1 cellular context compared by ENCODE assay signal in the genomic region with DNA sequence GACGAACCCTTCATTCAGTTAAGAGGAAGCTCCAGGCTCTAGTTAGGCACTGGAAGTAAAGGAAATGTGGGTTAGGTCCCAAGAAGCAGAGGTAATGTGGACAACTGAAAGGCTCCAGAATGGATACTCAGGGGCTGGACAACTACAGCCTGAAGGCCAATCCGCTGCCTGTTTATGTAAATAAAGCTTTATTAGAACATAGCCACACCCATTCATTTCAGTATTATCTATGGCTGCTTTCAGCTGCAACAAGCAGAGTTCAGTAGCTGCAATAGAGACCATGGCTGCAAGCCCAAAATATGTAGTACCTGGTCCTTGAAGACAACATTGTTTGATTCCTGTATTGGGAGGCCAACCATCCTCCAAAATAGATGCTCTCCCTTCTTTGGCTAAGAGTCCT.
TF ChIP-seq lines count a peak whose summit lies in the region.

No MANE protein-coding gene starts in this region.

TF ChIP-seq in IMR-90, 13 proteins besides CTCF, POLR2A, EP300 and RAD21:
- TF ChIP-seq RCOR1 (IDR thresholded peaks at IDR 0.05; ENCODE audit: insufficient replicate concordance, low read length) = no peak
- TF ChIP-seq FOS (IDR thresholded peaks at IDR 0.05; ENCODE audit: low read depth, low read length) = no peak
- TF ChIP-seq NFE2L2 (IDR thresholded peaks at IDR 0.05; ENCODE audit: low read depth, low read length) = no peak
- TF ChIP-seq RFX5 (IDR thresholded peaks at IDR 0.05; ENCODE audit: low read depth, low read length) = no peak
- TF ChIP-seq MXI1 (IDR thresholded peaks at IDR 0.05; ENCODE audit: borderline replicate concordance, low read depth, low read length) = no peak
- TF ChIP-seq CHD1 (IDR thresholded peaks at IDR 0.05; ENCODE audit: low read depth, low read length) = no peak
- no peak for TF ChIP-seq MAFK (IDR thresholded peaks at IDR 0.05; ENCODE audit: low read depth, low read length)
- TF ChIP-seq, protein P1, sequence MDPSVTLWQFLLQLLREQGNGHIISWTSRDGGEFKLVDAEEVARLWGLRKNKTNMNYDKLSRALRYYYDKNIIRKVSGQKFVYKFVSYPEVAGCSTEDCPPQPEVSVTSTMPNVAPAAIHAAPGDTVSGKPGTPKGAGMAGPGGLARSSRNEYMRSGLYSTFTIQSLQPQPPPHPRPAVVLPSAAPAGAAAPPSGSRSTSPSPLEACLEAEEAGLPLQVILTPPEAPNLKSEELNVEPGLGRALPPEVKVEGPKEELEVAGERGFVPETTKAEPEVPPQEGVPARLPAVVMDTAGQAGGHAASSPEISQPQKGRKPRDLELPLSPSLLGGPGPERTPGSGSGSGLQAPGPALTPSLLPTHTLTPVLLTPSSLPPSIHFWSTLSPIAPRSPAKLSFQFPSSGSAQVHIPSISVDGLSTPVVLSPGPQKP (IDR thresholded peaks at IDR 0.05; ENCODE audit: borderline replicate concordance, low read depth, low read length) = no peak
- no peak for TF ChIP-seq SMC3 (IDR thresholded peaks at IDR 0.05; ENCODE audit: low read depth, low read length)
- TF ChIP-seq, protein P2, sequence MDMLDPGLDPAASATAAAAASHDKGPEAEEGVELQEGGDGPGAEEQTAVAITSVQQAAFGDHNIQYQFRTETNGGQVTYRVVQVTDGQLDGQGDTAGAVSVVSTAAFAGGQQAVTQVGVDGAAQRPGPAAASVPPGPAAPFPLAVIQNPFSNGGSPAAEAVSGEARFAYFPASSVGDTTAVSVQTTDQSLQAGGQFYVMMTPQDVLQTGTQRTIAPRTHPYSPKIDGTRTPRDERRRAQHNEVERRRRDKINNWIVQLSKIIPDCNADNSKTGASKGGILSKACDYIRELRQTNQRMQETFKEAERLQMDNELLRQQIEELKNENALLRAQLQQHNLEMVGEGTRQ (IDR thresholded peaks at IDR 0.05; ENCODE audit: low read depth, low read length) = no peak
- no peak for TF ChIP-seq BHLHE40 (IDR thresholded peaks at IDR 0.05; ENCODE audit: low read depth, low read length)
- no peak for TF ChIP-seq MAZ (IDR thresholded peaks at IDR 0.05; ENCODE audit: borderline replicate concordance, low read depth, low read length)
- TF ChIP-seq CEBPB (IDR thresholded peaks at IDR 0.05; ENCODE audit: low read depth, low read length) = no peak
